ENCODE assay signal across 14 cellular contexts in the genomic region with DNA sequence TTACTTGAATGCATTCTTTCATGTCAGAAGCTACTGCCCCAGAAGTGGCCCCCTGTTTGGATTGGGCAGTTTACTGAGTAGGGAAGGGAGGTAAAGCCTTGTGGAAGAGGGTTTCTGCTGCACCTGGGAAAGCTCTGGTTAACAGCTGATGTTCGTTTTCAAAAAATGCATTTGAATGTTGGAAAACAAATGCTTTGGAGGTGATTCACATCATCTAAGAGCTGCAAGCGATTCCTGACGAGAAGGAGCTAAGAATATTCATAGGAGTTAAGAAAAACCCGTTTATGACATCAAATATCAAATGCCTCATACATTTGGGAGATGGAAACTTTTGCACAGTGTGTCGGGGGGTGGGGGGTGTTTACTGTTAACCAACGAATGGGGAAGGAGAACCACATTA.
A peak's percentile ranks its signal among the peaks of the same experiment; 100 is the strongest.
DNase-seq lines count a peak whose midpoint lies in the region; ATAC-seq and TF ChIP-seq lines count a peak whose summit lies in the region.
"Had no signal": no experiment of that assay in that cellular context is flagged by ENCODE, and none has a peak within 500 bp of the region (broad histone marks: within the 10 kb centered on the region; RNA-seq: fewer than 3 reads in every experiment).

No MANE protein-coding gene starts in this region.

- CTCF ChIA-PET in CD4-positive, alpha-beta memory T cell (lab: Charles Lee; ENCODE audit: partially characterized antibody): no interaction called here

- no peak overlapping the region for H3K27ac ChIP-seq in CD4-positive, alpha-beta memory T cell (ENCODE audit: low read depth, low read length)
- no peak overlapping the region for H3K27ac ChIP-seq in brain microvascular endothelial cell
- H3K27ac ChIP-seq in uterus: no peak overlapping the region
- H3K27ac ChIP-seq: BLaER1 had no signal

- POLR2A ChIA-PET in CD4-positive, alpha-beta memory T cell (lab: Charles Lee; ENCODE audit: partially characterized antibody): no interaction called here

- no peak overlapping the region for H3K27ac Mint-ChIP-seq in CD4-positive, alpha-beta memory T cell
- H3K27ac Mint-ChIP-seq: GM23338 had no signal

- peaks cover 0 to 1% (median 0%) of the 10 kb centered on the region in 4 donors for H3K4me1 Mint-ChIP-seq in CD4-positive, alpha-beta memory T cell
- H3K4me1 Mint-ChIP-seq: GM23338 had no signal

- H3K9me3 Mint-ChIP-seq in CD4-positive, alpha-beta memory T cell: peaks cover 0 to 7% (median 0%) of the 10 kb centered on the region in 8 donors
- H3K9me3 Mint-ChIP-seq: GM23338 had no signal

- H3K4me3 Mint-ChIP-seq in CD4-positive, alpha-beta memory T cell: no peak overlapping the region
- H3K4me3 Mint-ChIP-seq: GM23338 had no signal

- no peaks in the 10 kb centered on the region for H3K36me3 Mint-ChIP-seq in CD4-positive, alpha-beta memory T cell

- ATAC-seq in activated CD4-positive, CD25-positive, alpha-beta regulatory T cell treated with anti-CD3 and anti-CD28 coated beads, Interleukin-2, amount 50 U/mL, for 24 hours: no peak
- ATAC-seq: GM23338 had no signal

- TF ChIP-seq CTCF in choroid plexus epithelial cell (conservative IDR thresholded peaks at IDR 0.05; ENCODE audit: low read depth, low read length): no peak
- no peak for TF ChIP-seq CTCF in brain microvascular endothelial cell (IDR thresholded peaks at IDR 0.05; ENCODE audit: low read depth, low read length, missing control alignments)
- no peak for TF ChIP-seq CTCF in uterus (IDR thresholded peaks at IDR 0.05)

- H3K27me3 Mint-ChIP-seq in CD4-positive, alpha-beta memory T cell: peaks cover 2 to 3% of the 10 kb centered on the region in 2 donors

- no peaks in the 10 kb centered on the region for H3K4me1 ChIP-seq in CD4-positive, alpha-beta memory T cell (ENCODE audit: insufficient read depth, low read length)
- H3K4me1 ChIP-seq in uterus: no peaks in the 10 kb centered on the region
- H3K4me1 ChIP-seq: BLaER1 had no signal

- H3K27me3 ChIP-seq in CD4-positive, alpha-beta memory T cell (ENCODE audit: insufficient read depth, low read length): no peaks in the 10 kb centered on the region
- H3K27me3 ChIP-seq in brain microvascular endothelial cell (replicated peaks) (no peaks in the 10 kb centered on the region), uterus (no peaks in the 10 kb centered on the region)
- H3K27me3 ChIP-seq: BLaER1 had no signal

- peak; percentile 39 for DNase-seq in EH (ENCODE audit: low read depth)
- peak; percentile 4 for DNase-seq in M059J (ENCODE audit: low read depth)
- DNase-seq in choroid plexus epithelial cell (ENCODE audit: low read depth): peak; percentile 23
- peak; percentile 35 for DNase-seq in iris pigment epithelial cell (ENCODE audit: low read depth)
- no peak for DNase-seq in CD4-positive, alpha-beta memory T cell
- DNase-seq in brain microvascular endothelial cell: no peak
- no peak for DNase-seq in uterus
- DNase-seq: 8988T, AML-193, DMS 273 treated with DMSO at 0.1 percent for 48 hours, H7 had no signal

- in situ Hi-C loops in brain microvascular endothelial cell (cut with HindIII; ENCODE audit: low pct_ligation_motif_present, low sequenced_read_pairs): no loop called here

- H3K36me3 ChIP-seq in CD4-positive, alpha-beta memory T cell (ENCODE audit: insufficient read depth, low read length): no peaks in the 10 kb centered on the region
- H3K36me3 ChIP-seq in brain microvascular endothelial cell (replicated peaks) (no peaks in the 10 kb centered on the region), uterus (no peaks in the 10 kb centered on the region)
- H3K36me3 ChIP-seq: BLaER1 had no signal

- no peak overlapping the region for H3K4me3 ChIP-seq in choroid plexus epithelial cell (ENCODE audit: low read depth, low read length)
- no peak overlapping the region for H3K4me3 ChIP-seq in CD4-positive, alpha-beta memory T cell (ENCODE audit: low read length in 2 of 2)
- H3K4me3 ChIP-seq in brain microvascular endothelial cell (ENCODE audit: low read depth, low read length): no peak overlapping the region
- no peak overlapping the region for H3K4me3 ChIP-seq in uterus
- H3K4me3 ChIP-seq: BLaER1, GM23338 had no signal

- intact Hi-C loops in CD4-positive, alpha-beta memory T cell (cut with micrococcal nuclease): no loop called here
- intact Hi-C loops in uterus (cut with DNase I; ENCODE audit: low total_unique reads): no loop called here

- H3K9me3 ChIP-seq in CD4-positive, alpha-beta memory T cell (ENCODE audit: control insufficient read depth in 1 of 2, low read length in 2 of 2): no peaks in the 10 kb centered on the region
- no peaks in the 10 kb centered on the region for H3K9me3 ChIP-seq in uterus
- H3K9me3 ChIP-seq: BLaER1 had no signal

- TF ChIP-seq POLR2A in uterus (IDR thresholded peaks at IDR 0.05): no peak

Comparison
In these comparisons a context has a peak if more than half of its experiments do, and no peak if none do; other contexts are left out.
1. DNase-seq: peak in EH (single experiment), M059J (single experiment), choroid plexus epithelial cell (single experiment) and iris pigment epithelial cell (single experiment); none in CD4-positive, alpha-beta memory T cell (0 of 5), brain microvascular endothelial cell (single experiment) and uterus (0 of 2).